Comparison of ENCODE assay signal across 8 cellular contexts in the genomic region with DNA sequence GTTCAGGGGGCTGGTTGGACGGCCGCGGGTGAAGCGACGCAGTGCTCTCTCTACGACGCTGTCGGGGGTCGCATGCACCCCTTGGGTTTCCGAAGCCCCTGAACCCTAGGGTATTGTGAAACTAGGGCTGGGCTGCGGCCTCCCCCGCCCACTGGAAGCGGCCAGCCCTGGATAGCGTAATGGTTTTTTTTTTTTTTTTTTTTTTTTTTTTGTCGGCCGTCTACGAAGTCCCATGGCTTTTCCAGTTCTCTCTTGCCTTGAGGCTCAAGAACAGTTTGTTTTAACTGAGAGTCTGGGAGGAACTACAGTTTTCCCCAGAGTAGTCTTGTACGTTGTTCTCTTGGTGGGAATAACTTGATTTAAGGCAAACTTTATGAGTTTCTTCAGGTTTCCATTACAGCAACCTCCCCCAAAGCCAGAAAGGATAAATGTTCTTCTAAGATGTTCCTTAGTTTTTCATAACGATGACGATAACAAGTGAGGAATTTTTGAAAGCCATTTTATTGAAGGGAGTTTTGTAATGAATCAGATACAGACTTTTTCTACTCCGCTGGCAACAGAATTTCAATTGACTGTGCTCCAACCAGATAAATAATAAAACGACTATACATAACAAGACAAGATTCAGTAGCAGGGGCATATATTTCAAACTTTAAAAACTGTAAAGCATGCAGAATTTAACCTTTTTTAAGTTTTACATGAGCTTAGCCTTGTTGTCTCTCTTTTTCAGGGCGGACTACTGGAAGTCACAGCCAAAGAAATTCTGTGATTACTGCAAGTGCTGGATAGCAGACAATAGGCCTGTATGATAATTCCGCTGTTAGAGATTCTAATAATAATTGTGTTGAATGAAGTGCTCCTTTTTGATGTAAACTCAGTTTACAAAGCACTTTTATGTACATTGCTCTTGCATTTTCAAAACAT. TPM values are rescaled to one million over a fixed set of nuclear protein-coding genes. Genes with fewer than 3 reads are reported as not detected.
A peak's percentile ranks its signal among the peaks of the same experiment; 100 is the strongest.
DNase-seq lines count a peak whose midpoint lies in the region; ATAC-seq, FAIRE-seq and TF ChIP-seq lines count a peak whose summit lies in the region.

No MANE protein-coding gene starts in this region.

- TF ChIP-seq CTCF in H9 (conservative IDR thresholded peaks at IDR 0.05) = no peak
- no peak for TF ChIP-seq CTCF in heart right ventricle (IDR thresholded peaks at IDR 0.05)

- no peaks in the 10 kb centered on the region for H4K20me1 ChIP-seq in H9 (ENCODE audit: control insufficient read depth, insufficient read depth, insufficient read length)

- H2BK20ac ChIP-seq in H9 (ENCODE audit: low read depth, low read length, poor library complexity, severe bottlenecking) = no peak overlapping the region

- peak overlapping the region; percentile 99 for H3K4me3 Mint-ChIP-seq in H9

- H3K27ac ChIP-seq in H9 (ENCODE audit: insufficient read length, low read depth, low read length) (peak overlapping the region; percentile 14), heart right ventricle (peak overlapping the region; percentile 87 to 98 (median 98))

- peak overlapping the region; percentile 60; the same call in 1 of the 2 replicates for H3K14ac ChIP-seq in H9 (ENCODE audit: insufficient read depth, low read length)

- H3K9ac ChIP-seq in H9 (ENCODE audit: extremely low read depth, insufficient read length, low read length) = peak overlapping the region; percentile 72
- peak overlapping the region; percentile 99 for H3K9ac ChIP-seq in adipocyte (ENCODE audit: low read length)

- peak overlapping the region; percentile 99 to 100 (median 99); a peak in 6 of 7 replicates for H3K27ac Mint-ChIP-seq in H9

- peak; percentile 34 to 68 (median 59) for ATAC-seq in heart right ventricle

- H3K27me3 Mint-ChIP-seq in H9 (ENCODE audit: low read depth) = peaks cover 7% of the 10 kb centered on the region

- no peak overlapping the region for H2BK15ac ChIP-seq in H9 (ENCODE audit: low read depth, low read length)

- no peak overlapping the region for H2AK5ac ChIP-seq in H9 (ENCODE audit: insufficient read length, low read length)

- no peaks in the 10 kb centered on the region for H3K9me3 Mint-ChIP-seq in H9

- DNase-seq in NCI-H2196 (lab: John Stamatoyannopoulos, UW; ENCODE audit: unreplicated experiment) (peak; percentile 44), NCI-H2196 treated with DMSO at 0.1 percent for 48 hours (lab: John Stamatoyannopoulos, UW; ENCODE audit: unreplicated experiment) (no peak), H9 (no peak), LHCN-M2 (ENCODE audit: low read depth) (peak; percentile 72), adipocyte (ENCODE audit: low read depth) (peak; percentile 90), heart right ventricle (no peak), renal cortical epithelial cell (ENCODE audit: low read depth) (peak; percentile 75), GM19239 (ENCODE audit: insufficient read length, low spot score) (no peak)

- no peak overlapping the region for H3K23ac ChIP-seq in H9 (ENCODE audit: insufficient read length, low read depth, low read length)

- H3K4me1 Mint-ChIP-seq in H9 = peaks cover 25 to 29% of the 10 kb centered on the region in 2 experiments

- H3K36me3 ChIP-seq in adipocyte (ENCODE audit: control insufficient read depth, insufficient read depth, low read length, severe bottlenecking) (peaks cover 16% of the 10 kb centered on the region), heart right ventricle (peaks cover 0 to 42% (median 15%) of the 10 kb centered on the region in 9 donors)

- H3K4me3 ChIP-seq in adipocyte (ENCODE audit: low read length) = peak overlapping the region; percentile 97
- peak overlapping the region; percentile 42 to 94 (median 81) for H3K4me3 ChIP-seq in heart right ventricle

- no peak overlapping the region for H3K4ac ChIP-seq in H9 (ENCODE audit: low read depth, low read length)

- FAIRE-seq in GM19239 (lab: Jason Lieb, UNC) = no peak

- H3K27me3 ChIP-seq in H9 (ENCODE audit: insufficient read depth, low read length) (no peaks in the 10 kb centered on the region), adipocyte (replicated peaks; ENCODE audit: control insufficient read depth, insufficient read depth, low read length) (no peaks in the 10 kb centered on the region), heart right ventricle (no peaks in the 10 kb centered on the region)

- no peak overlapping the region for H3K56ac ChIP-seq in H9 (ENCODE audit: insufficient read length, low read depth, low read length)

- H4K5ac ChIP-seq in H9 (ENCODE audit: insufficient read length, low read depth, low read length) = no peak overlapping the region

- no peak overlapping the region for H3K18ac ChIP-seq in H9 (ENCODE audit: insufficient read length, low read depth, low read length)

- H3K4me2 ChIP-seq in H9 (ENCODE audit: insufficient read depth, insufficient read length, low read length) = peak overlapping the region; percentile 50

- no peaks in the 10 kb centered on the region for H3K4me1 ChIP-seq in H9 (ENCODE audit: insufficient read depth, low read length)
- peaks cover 55% of the 10 kb centered on the region for H3K4me1 ChIP-seq in adipocyte (ENCODE audit: control insufficient read depth, insufficient read depth, low read length)
- peaks cover 0 to 69% (median 63%) of the 10 kb centered on the region in 9 donors for H3K4me1 ChIP-seq in heart right ventricle

- H4K8ac ChIP-seq in H9 (replicated peaks; ENCODE audit: insufficient read length, low read depth, low read length) = no peak overlapping the region

- H3K9me3 ChIP-seq in H9 (ENCODE audit: control insufficient read depth, low read depth, low read length) (no peaks in the 10 kb centered on the region), adipocyte (ENCODE audit: control insufficient read depth, low read length) (no peaks in the 10 kb centered on the region), heart right ventricle (no peaks in the 10 kb centered on the region)

- H3K23me2 ChIP-seq in H9 (ENCODE audit: insufficient read length, low read depth, low read length, poor library complexity, severe bottlenecking) = no peaks in the 10 kb centered on the region

- no peak overlapping the region for H3T11ph ChIP-seq in H9 (ENCODE audit: low read length)

- intact Hi-C loops in heart right ventricle (cut with DNase I) = loop anchor here in 6 of 10 donors (1.0 to 10.0 kb wide), 12 partner anchors 70 to 290 kb away; a partner anchor contains a TSS

- no CpG with 5 or more reads among the region's 24 CpGs for WGBS in H9 (ENCODE audit: extremely low coverage, insufficient read length, low lambda C conversion rate)
- WGBS in heart right ventricle, 2 donors = 3 to 4% methylated on average over 24 of the region's 24 CpGs

- H2BK12ac ChIP-seq in H9 (ENCODE audit: insufficient read length, low read depth, low read length) = no peak overlapping the region

- H3K79me2 ChIP-seq in H9 (ENCODE audit: insufficient read depth, low read length) = no peaks in the 10 kb centered on the region

- no peak overlapping the region for H2AFZ ChIP-seq in H9 (ENCODE audit: low read length)

- H2BK120ac ChIP-seq in H9 (ENCODE audit: low read depth, low read length, poor library complexity, severe bottlenecking) = peak overlapping the region; percentile 17

- H2BK5ac ChIP-seq in H9 (ENCODE audit: insufficient read length, low read length) = no peak overlapping the region

- H3K79me1 ChIP-seq in H9 (ENCODE audit: insufficient read depth, low read depth, low read length, poor library complexity, severe bottlenecking) = no peaks in the 10 kb centered on the region

- H4K91ac ChIP-seq in H9 (ENCODE audit: insufficient read length, low read depth, low read length) = no peak overlapping the region

- H3K36me3 Mint-ChIP-seq in H9 (ENCODE audit: insufficient read depth in 1 of 3, low read depth in 3 of 3) = peaks cover 6 to 37% (median 31%) of the 10 kb centered on the region in 3 experiments; a peak in 6 of 7 replicates

RNA-seq across cellular contexts. Expression of a gene that starts 0.9 kb away (rescaled TPM):
- 7.1 and 7.2 TPM in 2 replicates for total RNA-seq in H9 (2021)
- 9.2 and 11.7 TPM in 2 replicates for total RNA-seq in LHCN-M2 (2014; rRNA removed)
- 9.1 TPM for polyA plus RNA-seq in LHCN-M2 (2012)
- total RNA-seq in heart right ventricle = 10 to 100 TPM; 13.0 to 24.4 (median 21.8) TPM
- 10 to 100 TPM; 13.3 to 45.1 TPM for polyA plus RNA-seq in heart right ventricle
- total RNA-seq in renal cortical epithelial cell = 16.4 and 17.4 TPM in 2 replicates

RNA-seq across cellular contexts. Expression of a gene that starts 43.1 kb away (rescaled TPM):
- total RNA-seq in H9 (2021) = 14.8 and 15.5 TPM in 2 replicates
- total RNA-seq in LHCN-M2 (2014; rRNA removed) = 24.9 and 34.3 TPM in 2 replicates
- 12.2 TPM for polyA plus RNA-seq in LHCN-M2 (2012)
- 10 to 100 TPM; 31.1 to 60.5 (median 39.5) TPM for total RNA-seq in heart right ventricle
- polyA plus RNA-seq in heart right ventricle = 10 to 100 TPM in 1 of 2 donors, 1 to 10 TPM in 1; 9.9 to 10.4 TPM
- 75.2 and 122 TPM in 2 replicates for total RNA-seq in renal cortical epithelial cell

Comparison
In these comparisons a context has a peak if more than half of its experiments do, and no peak if none do; other contexts are left out.
1. DNase-seq: peak in NCI-H2196 (single experiment), LHCN-M2 (single experiment), adipocyte (single experiment) and renal cortical epithelial cell (single experiment); none in NCI-H2196 treated with DMSO at 0.1 percent for 48 hours (single experiment), H9 (single experiment), heart right ventricle (0 of 2) and GM19239 (single experiment).